34 cellular contexts compared by ENCODE assay signal in the genomic region with DNA sequence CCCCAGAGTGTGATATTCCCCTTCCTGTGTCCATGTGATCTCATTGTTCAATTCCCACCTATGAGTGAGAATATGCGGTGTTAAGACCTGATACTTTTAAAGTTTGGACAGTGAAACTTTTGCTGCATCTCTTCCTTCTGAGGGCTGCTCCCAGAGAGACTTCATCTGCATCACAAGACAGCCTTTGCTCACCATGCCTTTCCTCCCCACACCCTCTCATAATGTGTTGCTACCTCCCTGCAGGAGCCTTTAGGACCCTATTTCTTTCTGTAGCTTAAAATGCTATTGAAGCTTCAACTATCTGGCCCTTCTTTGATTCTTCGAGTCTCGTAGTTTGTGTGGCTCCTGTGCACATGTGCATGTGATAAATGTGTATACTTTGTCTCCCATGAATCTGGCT.
"Had no signal": no experiment of that assay in that cellular context is flagged by ENCODE, and none has a peak within 500 bp of the region (broad histone marks: within the 10 kb centered on the region; RNA-seq: fewer than 3 reads in every experiment).

No MANE protein-coding gene starts in this region.

- H3K27ac Mint-ChIP-seq: activated CD4-positive, alpha-beta memory T cell treated with anti-CD3 and anti-CD28 coated beads, Interleukin-2, amount 10 ng/mL, durations not matched to agents 7 days and 5 days; activated CD8-positive, alpha-beta memory T cell treated with anti-CD3 and anti-CD28 coated beads, Interleukin-2, amount 10 ng/mL, durations not matched to agents 7 days and 5 days; activated naive CD4-positive, alpha-beta T cell treated with anti-CD3 and anti-CD28 coated beads, Interleukin-2, amount 10 ng/mL, durations not matched to agents 7 days and 5 days; activated naive CD8-positive, alpha-beta T cell; activated naive CD8-positive, alpha-beta T cell treated with anti-CD3 and anti-CD28 coated beads, Interleukin-2, amount 50 U/mL, for 24 hours; brain had no signal

- H3K4me3 ChIP-seq: MG63, PC-9 had no signal

- ATAC-seq: activated CD8-positive, alpha-beta memory T cell treated with anti-CD3 and anti-CD28 coated beads, Interleukin-2, amount 10 ng/mL, durations not matched to agents 7 days and 5 days; activated naive CD8-positive, alpha-beta T cell treated with anti-CD3 and anti-CD28 coated beads, Interleukin-2, amount 50 U/mL, for 24 hours had no signal

- H3K27me3 Mint-ChIP-seq: activated CD4-positive, alpha-beta memory T cell treated with anti-CD3 and anti-CD28 coated beads, Interleukin-2, amount 10 ng/mL, durations not matched to agents 7 days and 5 days; activated CD8-positive, alpha-beta memory T cell treated with anti-CD3 and anti-CD28 coated beads, Interleukin-2, amount 10 ng/mL, durations not matched to agents 7 days and 5 days; activated naive CD4-positive, alpha-beta T cell treated with anti-CD3 and anti-CD28 coated beads, Interleukin-2, amount 10 ng/mL, durations not matched to agents 7 days and 5 days; activated naive CD8-positive, alpha-beta T cell; activated naive CD8-positive, alpha-beta T cell treated with anti-CD3 and anti-CD28 coated beads, Interleukin-2, amount 50 U/mL, for 24 hours; brain had no signal

- H3K9me3 ChIP-seq: MG63 had no signal

- H3K4me1 Mint-ChIP-seq: activated CD4-positive, alpha-beta memory T cell treated with anti-CD3 and anti-CD28 coated beads, Interleukin-2, amount 10 ng/mL, durations not matched to agents 7 days and 5 days; activated naive CD4-positive, alpha-beta T cell treated with anti-CD3 and anti-CD28 coated beads, Interleukin-2, amount 10 ng/mL, durations not matched to agents 7 days and 5 days; activated naive CD8-positive, alpha-beta T cell treated with anti-CD3 and anti-CD28 coated beads, Interleukin-2, amount 50 U/mL, for 24 hours; brain had no signal

- H2AFZ ChIP-seq: PC-9 had no signal

- H3K27me3 ChIP-seq: MG63 had no signal

- FAIRE-seq: bronchial epithelial cell, RCC 7860 had no signal

- H3K4me3 Mint-ChIP-seq: activated CD4-positive, alpha-beta memory T cell treated with anti-CD3 and anti-CD28 coated beads, Interleukin-2, amount 10 ng/mL, durations not matched to agents 7 days and 5 days; activated CD8-positive, alpha-beta memory T cell treated with anti-CD3 and anti-CD28 coated beads, Interleukin-2, amount 10 ng/mL, durations not matched to agents 7 days and 5 days; activated naive CD4-positive, alpha-beta T cell treated with anti-CD3 and anti-CD28 coated beads, Interleukin-2, amount 10 ng/mL, durations not matched to agents 7 days and 5 days; activated naive CD8-positive, alpha-beta T cell; activated naive CD8-positive, alpha-beta T cell treated with anti-CD3 and anti-CD28 coated beads, Interleukin-2, amount 50 U/mL, for 24 hours; brain had no signal

- H3K27ac ChIP-seq: PC-9, VCaP had no signal

- H3K36me3 ChIP-seq: MG63 had no signal

- H3K36me3 Mint-ChIP-seq: activated naive CD4-positive, alpha-beta T cell treated with anti-CD3 and anti-CD28 coated beads, Interleukin-2, amount 10 ng/mL, durations not matched to agents 7 days and 5 days; activated naive CD8-positive, alpha-beta T cell had no signal

- DNase-seq: activated CD4-positive, alpha-beta memory T cell treated with anti-CD3 and anti-CD28 coated beads, Interleukin-2, amount 10 ng/mL, durations not matched to agents 7 days and 5 days; activated CD4-positive, alpha-beta T cell treated with anti-CD3 and anti-CD28 coated beads for 1 hour; activated CD4-positive, alpha-beta T cell treated with anti-CD3 and anti-CD28 coated beads for 48 hours; activated CD4-positive, CD25-positive, alpha-beta regulatory T cell; activated CD8-positive, alpha-beta memory T cell treated with anti-CD3 and anti-CD28 coated beads for 24 hours; activated CD8-positive, alpha-beta memory T cell treated with anti-CD3 and anti-CD28 coated beads, Interleukin-2, amount 10 ng/mL, durations not matched to agents 7 days and 5 days; activated CD8-positive, alpha-beta memory T cell treated with anti-CD3 and anti-CD28 coated beads, Interleukin-2, amount 50 U/mL, for 48 hours; activated effector memory CD4-positive, alpha-beta T cell treated with Interleukin-2 at 50 U/mL for 16 hours; activated naive CD4-positive, alpha-beta T cell treated with anti-CD3 and anti-CD28 coated beads, Interleukin-2, amount 10 ng/mL, durations not matched to agents 7 days and 5 days; activated naive CD8-positive, alpha-beta T cell treated with anti-CD3 and anti-CD28 coated beads, Interleukin-2, amount 50 U/mL, for 24 hours; activated T-cell treated with anti-CD3 and anti-CD28 coated beads, Interleukin-2, amount 50 U/mL, for 48 hours; anterior cingulate cortex; caudate nucleus; cerebellar nuclear complex; Karpas-422; MG63; NCI-H1048; NCI-H1105 treated with DMSO at 0.1 percent for 48 hours; NCI-H1436; NCI-H1694; NCI-H1930; NCI-H345; NCI-H524 treated with DMSO at 0.1 percent for 48 hours; PC-9; Right ventricle myocardium superior; SW 1271; T-helper 1 cell; T-helper 2 cell; T-helper 9 cell had no signal

- H3K9me3 Mint-ChIP-seq: activated CD4-positive, alpha-beta memory T cell treated with anti-CD3 and anti-CD28 coated beads, Interleukin-2, amount 10 ng/mL, durations not matched to agents 7 days and 5 days; activated naive CD4-positive, alpha-beta T cell treated with anti-CD3 and anti-CD28 coated beads, Interleukin-2, amount 10 ng/mL, durations not matched to agents 7 days and 5 days; activated naive CD8-positive, alpha-beta T cell treated with anti-CD3 and anti-CD28 coated beads, Interleukin-2, amount 50 U/mL, for 24 hours had no signal

- H3K4me2 ChIP-seq: PC-9 had no signal
